Comparison of ENCODE assay signal across 1 cellular context in the genomic region with DNA sequence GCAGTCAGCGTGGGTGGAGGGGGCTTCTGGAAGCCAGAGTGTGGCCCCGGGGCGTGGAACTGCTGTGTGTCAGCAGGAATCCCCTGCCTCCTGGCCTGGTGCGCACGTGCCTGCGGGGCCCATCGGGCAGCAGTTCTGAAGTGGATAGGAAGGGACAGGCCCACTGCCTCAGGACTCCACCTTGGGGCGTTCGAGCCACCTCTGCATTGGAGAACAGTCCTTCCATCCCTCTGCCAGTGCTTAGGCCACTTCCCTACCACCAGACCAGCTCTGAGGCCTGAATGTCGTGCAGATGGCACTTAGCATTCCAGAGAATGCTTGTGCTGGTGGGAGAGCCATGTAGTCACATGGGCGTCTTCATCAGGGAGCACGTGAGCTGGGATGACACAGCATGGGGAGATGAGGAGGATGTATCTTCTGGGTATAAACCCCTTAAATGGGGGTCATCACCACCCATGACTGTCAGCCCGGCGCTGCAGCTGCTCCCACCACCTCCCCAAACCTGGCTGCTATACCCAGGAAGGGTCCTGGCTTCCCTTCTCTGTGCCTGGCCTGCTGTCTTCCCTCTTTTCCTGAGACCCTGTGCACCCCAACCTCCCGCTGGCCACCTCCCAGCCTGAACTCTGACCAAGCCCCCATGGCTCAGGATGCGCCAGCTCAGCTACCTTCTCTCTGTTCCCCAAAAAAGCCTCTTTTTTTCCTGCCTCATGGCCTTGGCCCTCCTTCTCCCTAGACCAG.
TF ChIP-seq lines count a peak whose summit lies in the region.

No MANE protein-coding gene starts in this region.

TF ChIP-seq in GM23338, 12 proteins besides CTCF, POLR2A, EP300 and RAD21:
- TF ChIP-seq EZH2 (IDR thresholded peaks at IDR 0.05; ENCODE audit: low read depth, unreplicated experiment), result no peak
- TF ChIP-seq POLR2AphosphoS5 (IDR thresholded peaks at IDR 0.05; ENCODE audit: low read depth), result no peak
- TF ChIP-seq NANOG (IDR thresholded peaks at IDR 0.05; ENCODE audit: borderline replicate concordance), result no peak
- no peak for TF ChIP-seq ZNF331 (CRISPR knock-in tag; IDR thresholded peaks at IDR 0.05; ENCODE audit: low read depth)
- no peak for TF ChIP-seq JUNB (IDR thresholded peaks at IDR 0.05; ENCODE audit: unreplicated experiment)
- TF ChIP-seq, protein P1, sequence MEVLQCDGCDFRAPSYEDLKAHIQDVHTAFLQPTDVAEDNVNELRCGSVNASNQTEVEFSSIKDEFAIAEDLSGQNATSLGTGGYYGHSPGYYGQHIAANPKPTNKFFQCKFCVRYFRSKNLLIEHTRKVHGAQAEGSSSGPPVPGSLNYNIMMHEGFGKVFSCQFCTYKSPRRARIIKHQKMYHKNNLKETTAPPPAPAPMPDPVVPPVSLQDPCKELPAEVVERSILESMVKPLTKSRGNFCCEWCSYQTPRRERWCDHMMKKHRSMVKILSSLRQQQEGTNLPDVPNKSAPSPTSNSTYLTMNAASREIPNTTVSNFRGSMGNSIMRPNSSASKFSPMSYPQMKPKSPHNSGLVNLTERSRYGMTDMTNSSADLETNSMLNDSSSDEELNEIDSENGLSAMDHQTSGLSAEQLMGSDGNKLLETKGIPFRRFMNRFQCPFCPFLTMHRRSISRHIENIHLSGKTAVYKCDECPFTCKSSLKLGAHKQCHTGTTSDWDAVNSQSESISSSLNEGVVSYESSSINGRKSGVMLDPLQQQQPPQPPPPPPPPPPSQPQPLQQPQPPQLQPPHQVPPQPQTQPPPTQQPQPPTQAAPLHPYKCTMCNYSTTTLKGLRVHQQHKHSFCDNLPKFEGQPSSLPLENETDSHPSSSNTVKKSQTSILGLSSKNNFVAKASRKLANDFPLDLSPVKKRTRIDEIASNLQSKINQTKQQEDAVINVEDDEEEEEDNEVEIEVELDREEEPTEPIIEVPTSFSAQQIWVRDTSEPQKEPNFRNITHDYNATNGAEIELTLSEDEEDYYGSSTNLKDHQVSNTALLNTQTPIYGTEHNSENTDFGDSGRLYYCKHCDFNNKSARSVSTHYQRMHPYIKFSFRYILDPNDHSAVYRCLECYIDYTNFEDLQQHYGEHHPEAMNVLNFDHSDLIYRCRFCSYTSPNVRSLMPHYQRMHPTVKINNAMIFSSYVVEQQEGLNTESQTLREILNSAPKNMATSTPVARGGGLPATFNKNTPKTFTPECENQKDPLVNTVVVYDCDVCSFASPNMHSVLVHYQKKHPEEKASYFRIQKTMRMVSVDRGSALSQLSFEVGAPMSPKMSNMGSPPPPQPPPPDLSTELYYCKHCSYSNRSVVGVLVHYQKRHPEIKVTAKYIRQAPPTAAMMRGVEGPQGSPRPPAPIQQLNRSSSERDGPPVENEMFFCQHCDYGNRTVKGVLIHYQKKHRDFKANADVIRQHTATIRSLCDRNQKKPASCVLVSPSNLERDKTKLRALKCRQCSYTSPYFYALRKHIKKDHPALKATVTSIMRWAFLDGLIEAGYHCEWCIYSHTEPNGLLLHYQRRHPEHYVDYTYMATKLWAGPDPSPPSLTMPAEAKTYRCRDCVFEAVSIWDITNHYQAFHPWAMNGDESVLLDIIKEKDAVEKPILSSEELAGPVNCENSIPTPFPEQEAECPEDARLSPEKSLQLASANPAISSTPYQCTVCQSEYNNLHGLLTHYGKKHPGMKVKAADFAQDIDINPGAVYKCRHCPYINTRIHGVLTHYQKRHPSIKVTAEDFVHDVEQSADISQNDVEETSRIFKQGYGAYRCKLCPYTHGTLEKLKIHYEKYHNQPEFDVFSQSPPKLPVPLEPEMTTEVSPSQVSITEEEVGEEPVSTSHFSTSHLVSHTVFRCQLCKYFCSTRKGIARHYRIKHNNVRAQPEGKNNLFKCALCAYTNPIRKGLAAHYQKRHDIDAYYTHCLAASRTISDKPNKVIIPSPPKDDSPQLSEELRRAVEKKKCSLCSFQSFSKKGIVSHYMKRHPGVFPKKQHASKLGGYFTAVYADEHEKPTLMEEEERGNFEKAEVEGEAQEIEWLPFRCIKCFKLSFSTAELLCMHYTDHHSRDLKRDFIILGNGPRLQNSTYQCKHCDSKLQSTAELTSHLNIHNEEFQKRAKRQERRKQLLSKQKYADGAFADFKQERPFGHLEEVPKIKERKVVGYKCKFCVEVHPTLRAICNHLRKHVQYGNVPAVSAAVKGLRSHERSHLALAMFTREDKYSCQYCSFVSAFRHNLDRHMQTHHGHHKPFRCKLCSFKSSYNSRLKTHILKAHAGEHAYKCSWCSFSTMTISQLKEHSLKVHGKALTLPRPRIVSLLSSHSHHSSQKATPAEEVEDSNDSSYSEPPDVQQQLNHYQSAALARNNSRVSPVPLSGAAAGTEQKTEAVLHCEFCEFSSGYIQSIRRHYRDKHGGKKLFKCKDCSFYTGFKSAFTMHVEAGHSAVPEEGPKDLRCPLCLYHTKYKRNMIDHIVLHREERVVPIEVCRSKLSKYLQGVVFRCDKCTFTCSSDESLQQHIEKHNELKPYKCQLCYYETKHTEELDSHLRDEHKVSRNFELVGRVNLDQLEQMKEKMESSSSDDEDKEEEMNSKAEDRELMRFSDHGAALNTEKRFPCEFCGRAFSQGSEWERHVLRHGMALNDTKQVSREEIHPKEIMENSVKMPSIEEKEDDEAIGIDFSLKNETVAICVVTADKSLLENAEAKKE (CRISPR knock-in tag; IDR thresholded peaks at IDR 0.05), result no peak
- TF ChIP-seq, protein P2, sequence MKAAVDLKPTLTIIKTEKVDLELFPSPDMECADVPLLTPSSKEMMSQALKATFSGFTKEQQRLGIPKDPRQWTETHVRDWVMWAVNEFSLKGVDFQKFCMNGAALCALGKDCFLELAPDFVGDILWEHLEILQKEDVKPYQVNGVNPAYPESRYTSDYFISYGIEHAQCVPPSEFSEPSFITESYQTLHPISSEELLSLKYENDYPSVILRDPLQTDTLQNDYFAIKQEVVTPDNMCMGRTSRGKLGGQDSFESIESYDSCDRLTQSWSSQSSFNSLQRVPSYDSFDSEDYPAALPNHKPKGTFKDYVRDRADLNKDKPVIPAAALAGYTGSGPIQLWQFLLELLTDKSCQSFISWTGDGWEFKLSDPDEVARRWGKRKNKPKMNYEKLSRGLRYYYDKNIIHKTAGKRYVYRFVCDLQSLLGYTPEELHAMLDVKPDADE (IDR thresholded peaks at IDR 0.05), result no peak
- no peak for TF ChIP-seq CREB1 (CRISPR knock-in tag; IDR thresholded peaks at IDR 0.05; ENCODE audit: low read depth)
- TF ChIP-seq, protein P3, sequence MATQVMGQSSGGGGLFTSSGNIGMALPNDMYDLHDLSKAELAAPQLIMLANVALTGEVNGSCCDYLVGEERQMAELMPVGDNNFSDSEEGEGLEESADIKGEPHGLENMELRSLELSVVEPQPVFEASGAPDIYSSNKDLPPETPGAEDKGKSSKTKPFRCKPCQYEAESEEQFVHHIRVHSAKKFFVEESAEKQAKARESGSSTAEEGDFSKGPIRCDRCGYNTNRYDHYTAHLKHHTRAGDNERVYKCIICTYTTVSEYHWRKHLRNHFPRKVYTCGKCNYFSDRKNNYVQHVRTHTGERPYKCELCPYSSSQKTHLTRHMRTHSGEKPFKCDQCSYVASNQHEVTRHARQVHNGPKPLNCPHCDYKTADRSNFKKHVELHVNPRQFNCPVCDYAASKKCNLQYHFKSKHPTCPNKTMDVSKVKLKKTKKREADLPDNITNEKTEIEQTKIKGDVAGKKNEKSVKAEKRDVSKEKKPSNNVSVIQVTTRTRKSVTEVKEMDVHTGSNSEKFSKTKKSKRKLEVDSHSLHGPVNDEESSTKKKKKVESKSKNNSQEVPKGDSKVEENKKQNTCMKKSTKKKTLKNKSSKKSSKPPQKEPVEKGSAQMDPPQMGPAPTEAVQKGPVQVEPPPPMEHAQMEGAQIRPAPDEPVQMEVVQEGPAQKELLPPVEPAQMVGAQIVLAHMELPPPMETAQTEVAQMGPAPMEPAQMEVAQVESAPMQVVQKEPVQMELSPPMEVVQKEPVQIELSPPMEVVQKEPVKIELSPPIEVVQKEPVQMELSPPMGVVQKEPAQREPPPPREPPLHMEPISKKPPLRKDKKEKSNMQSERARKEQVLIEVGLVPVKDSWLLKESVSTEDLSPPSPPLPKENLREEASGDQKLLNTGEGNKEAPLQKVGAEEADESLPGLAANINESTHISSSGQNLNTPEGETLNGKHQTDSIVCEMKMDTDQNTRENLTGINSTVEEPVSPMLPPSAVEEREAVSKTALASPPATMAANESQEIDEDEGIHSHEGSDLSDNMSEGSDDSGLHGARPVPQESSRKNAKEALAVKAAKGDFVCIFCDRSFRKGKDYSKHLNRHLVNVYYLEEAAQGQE (IDR thresholded peaks at IDR 0.05; ENCODE audit: unreplicated experiment), result no peak
- no peak for TF ChIP-seq EZH2phosphoT487 (IDR thresholded peaks at IDR 0.05; ENCODE audit: unreplicated experiment)
- no peak for TF ChIP-seq STAT1 (IDR thresholded peaks at IDR 0.05; ENCODE audit: unreplicated experiment)
- TF ChIP-seq ZNF114 (CRISPR knock-in tag; IDR thresholded peaks at IDR 0.05), result no peak
